20 cellular contexts compared by ENCODE assay signal in genomic region chr10:30883751-30884150, GRCh38.
DNase-seq lines count a peak whose midpoint lies in the region; ATAC-seq and TF ChIP-seq lines count a peak whose summit lies in the region.
"Had no signal": no experiment of that assay in that cellular context is flagged by ENCODE, and none has a peak within 500 bp of the region (broad histone marks: within the 10 kb centered on the region; RNA-seq: fewer than 3 reads in every experiment).

No MANE protein-coding gene starts in this region.

- TF ChIP-seq POLR2A in gastrocnemius medialis (IDR thresholded peaks at IDR 0.05): no peak

- no peak for TF ChIP-seq CTCF in gastrocnemius medialis (IDR thresholded peaks at IDR 0.05 in 4 of 5, conservative IDR thresholded peaks at IDR 0.05 in 1 of 5)

- no peak overlapping the region for H3K4me2 ChIP-seq in GM23248 (ENCODE audit: unreplicated experiment)
- H3K4me2 ChIP-seq: A549; BLaER1 treated with 17β-estradiol and CSF1 and Interleukin-3, amounts not matched to agents 10 nM and 100 nM had no signal

- H3K4me3 ChIP-seq in adipocyte (ENCODE audit: low read length) (peak overlapping the region; percentile 35), gastrocnemius medialis (no peak overlapping the region), subcutaneous abdominal adipose tissue (ENCODE audit: low read depth in 1 of 5, low read length in 5 of 5) (no peak overlapping the region), GM23248 (no peak overlapping the region)
- H3K4me3 ChIP-seq: A549; BLaER1 treated with 17β-estradiol and CSF1 and Interleukin-3, amounts not matched to agents 10 nM and 100 nM had no signal

- no peaks in the 10 kb centered on the region for H3F3A ChIP-seq in GM23248 (ENCODE audit: insufficient read depth)

- H3K9me3 ChIP-seq in adipocyte (ENCODE audit: control insufficient read depth, low read length) (no peaks in the 10 kb centered on the region), gastrocnemius medialis (no peaks in the 10 kb centered on the region), subcutaneous abdominal adipose tissue (ENCODE audit: control insufficient read depth in 5 of 5, low read length in 5 of 5) (no peaks in the 10 kb centered on the region), GM23248 (ENCODE audit: low read depth) (no peaks in the 10 kb centered on the region)
- H3K9me3 ChIP-seq: A549; BE2C; BLaER1 treated with 17β-estradiol and CSF1 and Interleukin-3, amounts not matched to agents 10 nM and 100 nM had no signal

- peaks cover 25% of the 10 kb centered on the region for H3K4me1 ChIP-seq in adipocyte (ENCODE audit: control insufficient read depth, insufficient read depth, low read length)
- peaks cover 3 to 10% of the 10 kb centered on the region in 2 donors for H3K4me1 ChIP-seq in gastrocnemius medialis
- H3K4me1 ChIP-seq in subcutaneous abdominal adipose tissue (ENCODE audit: control insufficient read depth in 5 of 5, insufficient read depth in 5 of 5, low read length in 5 of 5): peaks cover 0 to 13% (median 4%) of the 10 kb centered on the region in 5 donors
- no peaks in the 10 kb centered on the region for H3K4me1 ChIP-seq in GM23248 (ENCODE audit: insufficient read depth)
- H3K4me1 ChIP-seq: A549; BE2C; BLaER1 treated with 17β-estradiol and CSF1 and Interleukin-3, amounts not matched to agents 10 nM and 100 nM had no signal

- H3K79me2 ChIP-seq in GM23248 (ENCODE audit: insufficient read depth): no peaks in the 10 kb centered on the region

- no peaks in the 10 kb centered on the region for H3K9me2 ChIP-seq in GM23248 (ENCODE audit: insufficient read depth)

- intact Hi-C loops in gastrocnemius medialis (cut with DNase I; ENCODE audit: low total_unique reads): no loop called here

- DNase-seq in adipocyte (ENCODE audit: low read depth): no peak
- DNase-seq in fibroblast of gingiva (ENCODE audit: low read depth): peak; percentile 63
- DNase-seq in gastrocnemius medialis: no peak
- DNase-seq in NCI-H1092 (lab: John Stamatoyannopoulos, UW): no peak
- DNase-seq in globus pallidus (ENCODE audit: low spot score): no peak
- DNase-seq in GM23248: no peak
- DNase-seq: 8988T; ACHN; AML-193; BE2C; CD4-positive, alpha-beta T cell; CD8-positive, alpha-beta memory T cell; DMS53; DMS79 treated with DMSO at 0.1 percent for 48 hours; GF-D8; H7; HCEC 1CT had no signal

- 37 to 41% methylated on average over 4 of the region's 4 CpGs for WGBS in GM23248 (ENCODE audit: low coverage in 1 of 2, low lambda C conversion rate in 2 of 2, missing lambda C conversion rate in 2 of 2), 2 experiments

- H2AFZ ChIP-seq in GM23248: no peak overlapping the region

- H3K27ac ChIP-seq in gastrocnemius medialis: peak overlapping the region in 1 of 4 donors; percentile 40
- H3K27ac ChIP-seq in subcutaneous abdominal adipose tissue (ENCODE audit: low read depth, low read length): peak overlapping the region; percentile 56
- H3K27ac ChIP-seq in GM23248: no peak overlapping the region
- H3K27ac ChIP-seq: A549; BLaER1 treated with 17β-estradiol and CSF1 and Interleukin-3, amounts not matched to agents 10 nM and 100 nM had no signal

- H4K20me1 ChIP-seq in GM23248 (ENCODE audit: insufficient read depth): no peaks in the 10 kb centered on the region
- H4K20me1 ChIP-seq: BLaER1 treated with 17β-estradiol and CSF1 and Interleukin-3, amounts not matched to agents 10 nM and 100 nM had no signal

- H3K9ac ChIP-seq in adipocyte (ENCODE audit: low read length): peak overlapping the region; percentile 66
- H3K9ac ChIP-seq in subcutaneous abdominal adipose tissue (ENCODE audit: low read length in 5 of 5): peak overlapping the region in 1 of 5 donors; percentile 38
- H3K9ac ChIP-seq in GM23248: no peak overlapping the region
- H3K9ac ChIP-seq: BLaER1 treated with 17β-estradiol and CSF1 and Interleukin-3, amounts not matched to agents 10 nM and 100 nM had no signal

- in situ Hi-C loops in gastrocnemius medialis (cut with MboI; ENCODE audit: low sequenced_read_pairs in 4 of 4): no loop called here
- in situ Hi-C loops in GM23248 (cut with MboI): no loop called here

- H3K27me3 ChIP-seq in adipocyte (replicated peaks; ENCODE audit: control insufficient read depth, insufficient read depth, low read length) (no peaks in the 10 kb centered on the region), gastrocnemius medialis (no peaks in the 10 kb centered on the region), subcutaneous abdominal adipose tissue (ENCODE audit: control insufficient read depth in 5 of 5, insufficient read depth in 4 of 5, low read length in 5 of 5) (no peaks in the 10 kb centered on the region), GM23248 (replicated peaks; ENCODE audit: insufficient read depth) (no peaks in the 10 kb centered on the region)
- H3K27me3 ChIP-seq: BE2C; BLaER1 treated with 17β-estradiol and CSF1 and Interleukin-3, amounts not matched to agents 10 nM and 100 nM had no signal

- H3K36me3 ChIP-seq in adipocyte (ENCODE audit: control insufficient read depth, insufficient read depth, low read length, severe bottlenecking): no peaks in the 10 kb centered on the region
- H3K36me3 ChIP-seq in gastrocnemius medialis: no peaks in the 10 kb centered on the region
- H3K36me3 ChIP-seq in subcutaneous abdominal adipose tissue (ENCODE audit: control insufficient read depth in 5 of 5, insufficient read depth in 5 of 5, low read length in 5 of 5): no peaks in the 10 kb centered on the region
- no peaks in the 10 kb centered on the region for H3K36me3 ChIP-seq in GM23248 (ENCODE audit: low read depth)
- H3K36me3 ChIP-seq: BE2C; BLaER1 treated with 17β-estradiol and CSF1 and Interleukin-3, amounts not matched to agents 10 nM and 100 nM had no signal

- ATAC-seq in gastrocnemius medialis: peak; percentile 58 to 72
- ATAC-seq: A549 had no signal
